26 cellular contexts compared by ENCODE assay signal in genomic region chr21:46255758-46256337, GRCh38. TPM values are rescaled to one million over a fixed set of nuclear protein-coding genes. Genes with fewer than 3 reads are reported as not detected.
DNase-seq lines count a peak whose midpoint lies in the region; ATAC-seq, FAIRE-seq and TF ChIP-seq lines count a peak whose summit lies in the region.
"Had no signal": no experiment of that assay in that cellular context is flagged by ENCODE, and none has a peak within 500 bp of the region (broad histone marks: within the 10 kb centered on the region; RNA-seq: fewer than 3 reads in every experiment).

No MANE protein-coding gene starts in this region.

- H3K9me3 Mint-ChIP-seq in activated CD8-positive, alpha-beta T cell treated with anti-CD3 and anti-CD28 coated beads for 36 hours: no peaks in the 10 kb centered on the region
- H3K9me3 Mint-ChIP-seq in activated CD8-positive, alpha-beta T cell treated with anti-CD3 and anti-CD28 coated beads, Interleukin-2, amount 10 ng/mL, durations not matched to agents 7 days and 5 days (ENCODE audit: insufficient read depth): no peaks in the 10 kb centered on the region
- no peaks in the 10 kb centered on the region for H3K9me3 Mint-ChIP-seq in CD4-positive, alpha-beta T cell
- H3K9me3 Mint-ChIP-seq: activated T-cell treated with anti-CD3 and anti-CD28 coated beads, Interleukin-2, amount 50 U/mL, for 4 hours; naive thymus-derived CD8-positive, alpha-beta T cell; T-helper 1 cell treated with Interleukin-12 subunit alpha and Interleukin-12 subunit beta and Interleukin-4 antibody, amounts not matched to agents 30 μg/mL and 1 μg/mL, for 36 hours; type B pancreatic cell had no signal

- peak overlapping the region; percentile 25 for H3K27ac Mint-ChIP-seq in activated CD8-positive, alpha-beta T cell treated with anti-CD3 and anti-CD28 coated beads for 36 hours
- H3K27ac Mint-ChIP-seq in activated CD8-positive, alpha-beta T cell treated with anti-CD3 and anti-CD28 coated beads, Interleukin-2, amount 10 ng/mL, durations not matched to agents 7 days and 5 days: no peak overlapping the region
- peak overlapping the region; percentile 57 for H3K27ac Mint-ChIP-seq in CD4-positive, alpha-beta T cell
- H3K27ac Mint-ChIP-seq in T-helper 17 cell: peak overlapping the region; percentile 81
- H3K27ac Mint-ChIP-seq: T-helper 1 cell treated with Interleukin-12 subunit alpha and Interleukin-12 subunit beta and Interleukin-4 antibody, amounts not matched to agents 30 μg/mL and 1 μg/mL, for 36 hours; type B pancreatic cell had no signal

- H3K9me3 ChIP-seq in CD4-positive, alpha-beta T cell (ENCODE audit: control insufficient read depth, low read length): no peaks in the 10 kb centered on the region
- no peaks in the 10 kb centered on the region for H3K9me3 ChIP-seq in T-helper 17 cell (ENCODE audit: control insufficient read depth, low read length, poor library complexity, severe bottlenecking)
- H3K9me3 ChIP-seq: psoas muscle had no signal

- no peaks in the 10 kb centered on the region for H3K27me3 Mint-ChIP-seq in activated CD8-positive, alpha-beta T cell treated with anti-CD3 and anti-CD28 coated beads for 36 hours
- H3K27me3 Mint-ChIP-seq in activated CD8-positive, alpha-beta T cell treated with anti-CD3 and anti-CD28 coated beads, Interleukin-2, amount 10 ng/mL, durations not matched to agents 7 days and 5 days (ENCODE audit: low read depth): no peaks in the 10 kb centered on the region
- H3K27me3 Mint-ChIP-seq in CD4-positive, alpha-beta T cell: no peaks in the 10 kb centered on the region
- H3K27me3 Mint-ChIP-seq in T-helper 17 cell: no peaks in the 10 kb centered on the region
- H3K27me3 Mint-ChIP-seq: naive thymus-derived CD8-positive, alpha-beta T cell; type B pancreatic cell had no signal

- TF ChIP-seq CTCF in activated CD8-positive, alpha-beta T cell treated with anti-CD3 and anti-CD28 coated beads for 36 hours (IDR thresholded peaks at IDR 0.05): no peak
- no peak for TF ChIP-seq CTCF in CD4-positive, alpha-beta T cell (IDR thresholded peaks at IDR 0.05)

- H3K4me1 Mint-ChIP-seq in activated CD8-positive, alpha-beta T cell treated with anti-CD3 and anti-CD28 coated beads for 36 hours (ENCODE audit: low read depth): peaks cover 23% of the 10 kb centered on the region
- peaks cover 31% of the 10 kb centered on the region for H3K4me1 Mint-ChIP-seq in activated CD8-positive, alpha-beta T cell treated with anti-CD3 and anti-CD28 coated beads, Interleukin-2, amount 10 ng/mL, durations not matched to agents 7 days and 5 days (ENCODE audit: low read depth)
- H3K4me1 Mint-ChIP-seq in CD4-positive, alpha-beta T cell (ENCODE audit: low read depth): peaks cover 28% of the 10 kb centered on the region
- H3K4me1 Mint-ChIP-seq in T-helper 17 cell: peaks cover 22% of the 10 kb centered on the region

- ATAC-seq in activated CD8-positive, alpha-beta T cell treated with anti-CD3 and anti-CD28 coated beads for 36 hours: no peak
- ATAC-seq in activated CD8-positive, alpha-beta T cell treated with anti-CD3 and anti-CD28 coated beads, Interleukin-2, amount 10 ng/mL, durations not matched to agents 7 days and 5 days: no peak
- ATAC-seq in CD4-positive, alpha-beta T cell (ENCODE audit: poor library complexity): no peak
- no peak for ATAC-seq in T-helper 17 cell
- ATAC-seq: activated T-cell treated with anti-CD3 and anti-CD28 coated beads, Interleukin-2, amount 50 U/mL, for 4 hours; naive thymus-derived CD8-positive, alpha-beta T cell; SK-N-SH treated with all-trans-retinoic acid at 6 μM for 48 hours had no signal

- H3K4me3 Mint-ChIP-seq in activated CD8-positive, alpha-beta T cell treated with anti-CD3 and anti-CD28 coated beads for 36 hours: no peak overlapping the region
- H3K4me3 Mint-ChIP-seq in activated CD8-positive, alpha-beta T cell treated with anti-CD3 and anti-CD28 coated beads, Interleukin-2, amount 10 ng/mL, durations not matched to agents 7 days and 5 days: no peak overlapping the region
- no peak overlapping the region for H3K4me3 Mint-ChIP-seq in CD4-positive, alpha-beta T cell
- no peak overlapping the region for H3K4me3 Mint-ChIP-seq in T-helper 17 cell
- H3K4me3 Mint-ChIP-seq: activated T-cell treated with anti-CD3 and anti-CD28 coated beads, Interleukin-2, amount 50 U/mL, for 4 hours; naive thymus-derived CD8-positive, alpha-beta T cell; T-helper 1 cell treated with Interleukin-12 subunit alpha and Interleukin-12 subunit beta and Interleukin-4 antibody, amounts not matched to agents 30 μg/mL and 1 μg/mL, for 36 hours; type B pancreatic cell had no signal

- H3K27ac ChIP-seq in CD4-positive, alpha-beta T cell (ENCODE audit: low read depth, low read length): no peak overlapping the region
- H3K27ac ChIP-seq: psoas muscle had no signal

- no peak for FAIRE-seq in RCC 7860 (lab: Jason Lieb, UNC)
- FAIRE-seq: D721Med, H1 had no signal

- DNase-seq in activated CD8-positive, alpha-beta T cell treated with anti-CD3 and anti-CD28 coated beads for 36 hours: no peak
- DNase-seq in activated CD8-positive, alpha-beta T cell treated with anti-CD3 and anti-CD28 coated beads, Interleukin-2, amount 10 ng/mL, durations not matched to agents 7 days and 5 days: no peak
- DNase-seq in CD4-positive, alpha-beta T cell: no peak
- DNase-seq in T-helper 17 cell (no peak), mesenteric fat pad (ENCODE audit: low spot score) (peak; percentile 49), RCC 7860 (ENCODE audit: low spot score) (no peak), GOT3 (lab: John Stamatoyannopoulos, UW) (no peak), D341Med (ENCODE audit: low spot score) (no peak)
- DNase-seq: activated CD8-positive, alpha-beta memory T cell treated with anti-CD3 and anti-CD28 coated beads for 24 hours; activated gamma-delta T cell; activated T-cell treated with anti-CD3 and anti-CD28 coated beads, Interleukin-2, amount 50 U/mL, for 4 hours; foreskin melanocyte; KBM-7; naive thymus-derived CD8-positive, alpha-beta T cell; NCI-H1417; NCI-H2029; NCI-H526; occipital lobe; psoas muscle; stimulated activated CD4-positive, alpha-beta T cell treated with anti-CD3 and anti-CD28 coated beads, Interleukin-4, amount 100 ng/mL, for 24 hours; substantia nigra had no signal

- no peaks in the 10 kb centered on the region for H3K27me3 ChIP-seq in CD4-positive, alpha-beta T cell (ENCODE audit: control insufficient read depth, insufficient read depth, low read length)

- H3K36me3 Mint-ChIP-seq in activated CD8-positive, alpha-beta T cell treated with anti-CD3 and anti-CD28 coated beads for 36 hours (ENCODE audit: low read depth): peaks cover 63% of the 10 kb centered on the region
- peaks cover 74% of the 10 kb centered on the region for H3K36me3 Mint-ChIP-seq in activated CD8-positive, alpha-beta T cell treated with anti-CD3 and anti-CD28 coated beads, Interleukin-2, amount 10 ng/mL, durations not matched to agents 7 days and 5 days (ENCODE audit: low read depth)
- H3K36me3 Mint-ChIP-seq in CD4-positive, alpha-beta T cell (ENCODE audit: low read depth): peaks cover 96% of the 10 kb centered on the region
- H3K36me3 Mint-ChIP-seq in T-helper 17 cell (ENCODE audit: low read depth): peaks cover 15% of the 10 kb centered on the region

- CTCF ChIA-PET in activated CD8-positive, alpha-beta T cell treated with anti-CD3 and anti-CD28 coated beads for 36 hours (lab: Charles Lee): no interaction called here
- CTCF ChIA-PET in activated CD8-positive, alpha-beta T cell treated with anti-CD3 and anti-CD28 coated beads, Interleukin-2, amount 10 ng/mL, durations not matched to agents 7 days and 5 days (lab: Charles Lee): no interaction called here
- CTCF ChIA-PET in CD4-positive, alpha-beta T cell (lab: Charles Lee): interaction anchor here (0.5 kb wide), 1 partner anchor 35 kb away, joined by 3 read pairs; no protein-coding TSS in a partner anchor

- POLR2A ChIA-PET in activated CD8-positive, alpha-beta T cell treated with anti-CD3 and anti-CD28 coated beads for 36 hours (lab: Charles Lee): no interaction called here
- POLR2A ChIA-PET in activated CD8-positive, alpha-beta T cell treated with anti-CD3 and anti-CD28 coated beads, Interleukin-2, amount 10 ng/mL, durations not matched to agents 7 days and 5 days (lab: Charles Lee): interaction anchor here (0.6 kb wide), 1 partner anchor 50 kb away, joined by 3 read pairs; no protein-coding TSS in a partner anchor
- POLR2A ChIA-PET in CD4-positive, alpha-beta T cell (lab: Charles Lee): no interaction called here

- intact Hi-C loops in activated CD8-positive, alpha-beta T cell treated with anti-CD3 and anti-CD28 coated beads for 36 hours (cut with micrococcal nuclease): no loop called here
- intact Hi-C loops in CD4-positive, alpha-beta T cell (cut with DNase I, micrococcal nuclease): no loop called here

RNA-seq across cellular contexts. Expression of gene LSS, which starts 27.3 kb away (rescaled TPM):
- 10 to 100 TPM; 20.3 to 20.4 TPM for total RNA-seq in activated CD8-positive, alpha-beta T cell treated with anti-CD3 and anti-CD28 coated beads for 36 hours
- total RNA-seq in activated CD8-positive, alpha-beta T cell treated with anti-CD3 and anti-CD28 coated beads, Interleukin-2, amount 10 ng/mL, durations not matched to agents 7 days and 5 days: 10 to 100 TPM; 72.1 to 76.1 TPM
- total RNA-seq in CD4-positive, alpha-beta T cell: 10 to 100 TPM; 30.4 TPM
- 10 to 100 TPM; 31.1 to 36.8 TPM for total RNA-seq in T-helper 17 cell
- 81.3 TPM for total RNA-seq in mesenteric fat pad

RNA-seq across cellular contexts. Expression of gene MCM3AP, which starts 29.6 kb away (rescaled TPM):
- 100 to 1,000 TPM; 108 to 112 TPM for total RNA-seq in activated CD8-positive, alpha-beta T cell treated with anti-CD3 and anti-CD28 coated beads for 36 hours
- total RNA-seq in activated CD8-positive, alpha-beta T cell treated with anti-CD3 and anti-CD28 coated beads, Interleukin-2, amount 10 ng/mL, durations not matched to agents 7 days and 5 days: 100 to 1,000 TPM; 106 to 113 TPM
- total RNA-seq in CD4-positive, alpha-beta T cell: 10 to 100 TPM; 94.3 to 96.5 TPM
- total RNA-seq in T-helper 17 cell: 100 to 1,000 TPM; 114 to 120 TPM
- 89.8 TPM for total RNA-seq in mesenteric fat pad

RNA-seq across cellular contexts. Expression of gene YBEY, which starts 30.3 kb away (rescaled TPM):
- 10 to 100 TPM; 14.9 to 16.2 TPM for total RNA-seq in activated CD8-positive, alpha-beta T cell treated with anti-CD3 and anti-CD28 coated beads for 36 hours
- total RNA-seq in activated CD8-positive, alpha-beta T cell treated with anti-CD3 and anti-CD28 coated beads, Interleukin-2, amount 10 ng/mL, durations not matched to agents 7 days and 5 days: 10 to 100 TPM; 13.4 to 15.2 TPM
- total RNA-seq in CD4-positive, alpha-beta T cell: 10 to 100 TPM; 10.6 to 14.8 TPM
- total RNA-seq in T-helper 17 cell (10 to 100 TPM in 1 of 2 donors, 1 to 10 TPM in 1; 5.2 to 11.2 TPM), mesenteric fat pad (11.1 TPM)
